Comparison of ENCODE assay signal across 8 cellular contexts in the genomic region with DNA sequence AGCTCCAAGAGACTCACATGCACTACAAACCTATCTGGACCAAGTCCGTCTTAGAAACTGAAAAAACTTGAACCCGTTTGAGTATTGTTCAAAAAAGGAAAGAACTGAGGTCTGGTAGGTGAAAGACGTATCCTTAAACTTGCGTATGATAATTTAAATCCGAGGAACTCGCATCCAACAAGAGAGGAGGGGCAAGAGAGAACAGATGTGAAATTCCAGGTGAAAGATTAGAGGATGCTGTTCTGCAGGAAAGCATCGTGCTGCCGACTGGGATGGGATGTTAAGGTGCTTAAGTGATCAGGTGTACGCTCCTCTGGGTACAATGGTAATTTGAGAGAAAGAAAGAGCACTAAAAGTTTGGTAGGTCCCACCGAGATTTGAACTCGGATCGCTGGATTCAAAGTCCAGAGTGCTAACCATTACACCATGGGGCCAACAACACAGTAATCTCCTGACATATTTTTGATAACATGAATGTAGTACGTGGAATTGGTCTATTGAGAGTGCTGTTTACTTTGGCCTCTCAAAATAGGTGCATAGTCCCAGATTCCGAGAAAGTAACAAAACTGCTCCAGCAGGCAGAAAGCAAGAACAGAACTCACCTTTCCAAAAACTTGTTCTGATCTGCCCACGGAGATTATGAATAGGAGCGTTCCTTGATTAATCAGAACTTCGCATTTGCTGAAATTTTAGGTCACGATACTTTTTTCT. TPM values are rescaled to one million over a fixed set of nuclear protein-coding genes. Genes with fewer than 3 reads are reported as not detected.
DNase-seq lines count a peak whose midpoint lies in the region; ATAC-seq and TF ChIP-seq lines count a peak whose summit lies in the region.

No MANE protein-coding gene starts in this region.

- no peaks in the 10 kb centered on the region for H3K9me3 ChIP-seq in MG63
- no peaks in the 10 kb centered on the region for H3K9me3 ChIP-seq in SJSA1 (replicated peaks)
- H3K9me3 ChIP-seq in adrenal gland (replicated peaks in 1 of 3): no peaks in the 10 kb centered on the region
- no peaks in the 10 kb centered on the region for H3K9me3 ChIP-seq in right cardiac atrium (ENCODE audit: control insufficient read depth, low read length)

- H3K27ac ChIP-seq in SJSA1 (no peak overlapping the region), adrenal gland (peak overlapping the region; percentile 11 to 70 (median 49)), right cardiac atrium (ENCODE audit: low read length) (no peak overlapping the region)

- DNase-seq in MG63: no peak
- DNase-seq in SJSA1 (ENCODE audit: low read depth in 1 of 2, low spot score in 2 of 2): peak; percentile 66 to 87
- peak in 5 of 7 donors; percentile 30 to 67 (median 38) for DNase-seq in adrenal gland
- no peak for DNase-seq in right cardiac atrium
- no peak for DNase-seq in retinal pigment epithelial cell (ENCODE audit: low read depth)
- no peak for DNase-seq in ureter (ENCODE audit: low spot score)

- H3K36me3 ChIP-seq in MG63 (no peaks in the 10 kb centered on the region), SJSA1 (no peaks in the 10 kb centered on the region), adrenal gland (replicated peaks in 1 of 2) (no peaks in the 10 kb centered on the region)

- no peak for TF ChIP-seq POLR2A in adrenal gland (IDR thresholded peaks at IDR 0.05)

- ATAC-seq in right cardiac atrium: peak; percentile 82 to 83
- no peak for ATAC-seq in HG03175 (IDR thresholded peaks at IDR 0.05; ENCODE audit: unreplicated experiment)

- TF ChIP-seq CTCF in adrenal gland (IDR thresholded peaks at IDR 0.05) (no peak), retinal pigment epithelial cell (conservative IDR thresholded peaks at IDR 0.05; ENCODE audit: low read depth, low read length) (no peak)

- WGBS in adrenal gland, 4 donors: 4 to 6% (median 5%) methylated on average over 18 of the region's 18 CpGs
- WGBS in right cardiac atrium: 4% methylated on average over 18 of the region's 18 CpGs

- H3K27me3 ChIP-seq in MG63: no peaks in the 10 kb centered on the region
- no peaks in the 10 kb centered on the region for H3K27me3 ChIP-seq in SJSA1 (replicated peaks)
- H3K27me3 ChIP-seq in adrenal gland: no peaks in the 10 kb centered on the region
- no peaks in the 10 kb centered on the region for H3K27me3 ChIP-seq in right cardiac atrium (ENCODE audit: control insufficient read depth, insufficient read depth)

- intact Hi-C loops in adrenal gland (cut with DNase I) (loop anchor here in 1 of 2 donors (10.0 kb wide), 1 partner anchor 243 kb away; no protein-coding TSS in a partner anchor), right cardiac atrium (cut with DNase I) (loop anchor here in 1 of 4 donors (10.0 kb wide), 1 partner anchor 243 kb away; no protein-coding TSS in a partner anchor)

- H3K4me1 ChIP-seq in SJSA1 (replicated peaks): peaks cover 19% of the 10 kb centered on the region
- peaks cover 7 to 17% of the 10 kb centered on the region in 2 donors for H3K4me1 ChIP-seq in adrenal gland (replicated peaks in 1 of 2)
- H3K4me1 ChIP-seq in right cardiac atrium (ENCODE audit: control insufficient read depth, insufficient read depth, low read length): peaks cover 2% of the 10 kb centered on the region

- H3K4me3 ChIP-seq in GM08714 (ENCODE audit: low read length) (peak overlapping the region; percentile 80), MG63 (peak overlapping the region; percentile 62), SJSA1 (peak overlapping the region; percentile 40), adrenal gland (peak overlapping the region in 1 of 4 donors; percentile 44), right cardiac atrium (ENCODE audit: low read length) (peak overlapping the region; percentile 87), retinal pigment epithelial cell (ENCODE audit: low read length) (peak overlapping the region; percentile 57)

RNA-seq across cellular contexts. Expression of gene BTN3A2, which starts 53.5 kb away (rescaled TPM):
- 0.99 and 2.1 TPM in 2 replicates for total RNA-seq in MG63 (2014; rRNA removed; shearing (Covaris generic); ENCODE audit: low replicate concordance)
- total RNA-seq in SJSA1 (2014; rRNA removed; shearing (Covaris generic)): 46.4 and 57.7 TPM in 2 replicates
- total RNA-seq in adrenal gland: 10 to 100 TPM; 31.4 to 95.3 (median 54.1) TPM
- polyA plus RNA-seq in adrenal gland: 10 to 100 TPM; 30.4 to 33.7 (median 31.4) TPM
- 10 to 100 TPM in 3 of 4 donors, 1 to 10 TPM in 1; 7.2 to 24.3 (median 14.2) TPM for total RNA-seq in right cardiac atrium
- polyA plus RNA-seq in right cardiac atrium: 7.8 TPM
- total RNA-seq in ureter: 15.8 TPM

Comparison
In these comparisons a context has a peak if more than half of its experiments do, and no peak if none do; other contexts are left out.
1. DNase-seq: peak in SJSA1 (2 of 2) and adrenal gland (5 of 7); none in MG63 (single experiment), right cardiac atrium (0 of 3), retinal pigment epithelial cell (single experiment) and ureter (single experiment).
2. H3K27ac ChIP-seq: peak in adrenal gland (5 of 5); none in SJSA1 (single experiment) and right cardiac atrium (single experiment).